ENCODE assay signal across 8 cellular contexts in the genomic region with DNA sequence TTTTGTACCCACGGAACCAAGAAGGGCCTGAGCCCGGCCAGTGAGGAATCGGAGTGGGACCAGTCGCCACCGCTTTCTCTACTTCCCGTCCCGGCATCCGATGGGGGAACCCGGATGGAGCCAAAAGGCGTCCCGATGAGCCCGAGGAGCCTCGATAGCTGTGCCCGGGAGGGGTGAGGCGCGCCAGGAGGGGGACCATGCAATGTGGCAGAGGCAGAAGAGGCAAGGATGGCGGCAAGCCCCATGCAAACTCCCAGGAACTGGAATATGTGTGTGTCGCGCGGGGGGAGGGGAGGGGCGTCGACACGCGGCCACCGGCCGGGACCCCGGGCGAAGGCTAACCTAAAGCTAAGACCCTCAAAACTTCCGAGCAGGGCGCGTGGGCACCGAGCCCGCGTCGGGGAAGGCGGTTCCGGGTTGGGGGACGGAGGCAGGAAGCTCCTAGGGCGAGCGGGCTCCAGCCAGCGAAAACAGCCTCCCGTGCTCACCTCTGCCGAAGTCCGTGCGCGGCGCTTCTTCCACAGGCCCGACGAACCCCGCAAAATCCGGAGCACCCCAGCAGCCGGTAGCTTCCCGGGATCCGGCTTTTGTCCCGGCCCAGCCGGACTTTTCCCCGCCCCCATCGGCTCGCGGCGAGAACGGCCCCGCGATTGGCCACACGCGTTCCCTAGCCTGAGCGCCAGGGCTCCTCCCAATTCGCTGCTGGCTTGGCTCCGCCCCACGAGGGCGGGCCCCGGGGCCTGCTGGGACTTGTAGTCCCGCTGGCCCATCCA. TPM values are rescaled to one million over a fixed set of nuclear protein-coding genes. Genes with fewer than 3 reads are reported as not detected.
DNase-seq lines count a peak whose midpoint lies in the region; ATAC-seq, FAIRE-seq and TF ChIP-seq lines count a peak whose summit lies in the region.

A gene (minus strand): TSS at position 560 of the 773 bp plus-strand sequence. CDS start 5,078 bp downstream, outside the sequence.

- H3K36me3 Mint-ChIP-seq in Caco-2 (ENCODE audit: insufficient read depth, unreplicated experiment) = peaks cover 51% of the 10 kb centered on the region

- H3K36me3 ChIP-seq in Caco-2 (ENCODE audit: control insufficient read depth, insufficient read depth, low read length) = no peaks in the 10 kb centered on the region
- peaks cover 11% of the 10 kb centered on the region for H3K36me3 ChIP-seq in HUES6 (ENCODE audit: control insufficient read depth, insufficient read depth, low read length)
- peaks cover 17% of the 10 kb centered on the region for H3K36me3 ChIP-seq in OCI-LY3 (replicated peaks; ENCODE audit: low read depth, low read length)
- H3K36me3 ChIP-seq in endothelial cell of umbilical vein (ENCODE audit: control insufficient read depth in 2 of 2, extremely low read depth in 1 of 2, insufficient read depth in 2 of 2, low read length in 2 of 2) = peaks cover 0 to under 1% of the 10 kb centered on the region in 2 experiments

- H3K27ac ChIP-seq in HUES6 (ENCODE audit: low read depth, low read length) (peak within 1 kb of the TSS; percentile 90), OCI-LY3 (ENCODE audit: low read length) (peak within 1 kb of the TSS; percentile 73), endothelial cell of umbilical vein (ENCODE audit: insufficient read depth, low read depth, low read length) (peak within 1 kb of the TSS; percentile 76)

- peak within 1 kb of the TSS; percentile 66 for H3K4me3 ChIP-seq in Caco-2 (ENCODE audit: low read depth, low read length)
- H3K4me3 ChIP-seq in HUES6 (ENCODE audit: low read depth, low read length) = peak within 1 kb of the TSS; percentile 93
- H3K4me3 ChIP-seq in OCI-LY3 (ENCODE audit: low read length) = peak within 1 kb of the TSS; percentile 97
- H3K4me3 ChIP-seq in endothelial cell of umbilical vein (replicated peaks in 1 of 3; ENCODE audit: insufficient read depth in 1 of 3, low read depth in 1 of 3, low read length in 3 of 3) = peak within 1 kb of the TSS; percentile 41 to 88 (median 85)
- H3K4me3 ChIP-seq in mononuclear cell (ENCODE audit: low read length) = peak within 1 kb of the TSS; percentile 82

- H3K9me3 Mint-ChIP-seq in Caco-2 (ENCODE audit: unreplicated experiment) = no peaks in the 10 kb centered on the region

- POLR2A ChIA-PET in Caco-2 (lab: Charles Lee) = interaction anchor here (0.6 to 2.8 kb wide), 9 partner anchors 11 to 691 kb away, joined by 3 to 31 read pairs (median 4); a partner anchor contains a TSS
- POLR2A ChIA-PET in endothelial cell of umbilical vein (lab: Charles Lee) = interaction anchor here (0.6 to 1.1 kb wide), 4 partner anchors 11 to 41 kb away, joined by 3 to 6 read pairs (median 3); a partner anchor contains a TSS

- TSS peak; percentile 46 for BruUV-seq in Caco-2 (replicated peaks; lab: Mats Ljungman, UMichigan)
- TSS peak; percentile 51 for BruUV-seq in endothelial cell of umbilical vein (replicated peaks; lab: Mats Ljungman, UMichigan)

- dilution Hi-C loops in endothelial cell of umbilical vein (cut with MboI; ENCODE audit: extremely low pct_ligation_motif_present, low sequenced_read_pairs) = no loop called here

- H2AFZ ChIP-seq in OCI-LY3 (ENCODE audit: low read depth, low read length) = peak within 1 kb of the TSS; percentile 85
- peak within 1 kb of the TSS; percentile 88 for H2AFZ ChIP-seq in endothelial cell of umbilical vein (ENCODE audit: low read depth, low read length)

- peak; percentile 98 to 100 for DNase-seq in Caco-2
- peak; percentile 94 for DNase-seq in activated T-cell treated with anti-CD3 and anti-CD28 coated beads for 1 hour (ENCODE audit: low read depth)
- DNase-seq in endothelial cell of umbilical vein (ENCODE audit: low read depth, low spot score) = peak; percentile 96
- DNase-seq in stimulated activated CD8-positive, alpha-beta memory T cell treated with anti-CD3 and anti-CD28 coated beads, Interleukin-4, amount 100 ng/mL, for 1 hour (ENCODE audit: low read depth in 2 of 2, low spot score in 1 of 2) = peak; percentile 85 to 90

- peak within 1 kb of the TSS; percentile 98 for H3K9ac ChIP-seq in HUES6 (ENCODE audit: low read length)
- H3K9ac ChIP-seq in OCI-LY3 (ENCODE audit: low read length) = peak within 1 kb of the TSS; percentile 98
- peak within 1 kb of the TSS; percentile 80 for H3K9ac ChIP-seq in endothelial cell of umbilical vein (replicated peaks; ENCODE audit: extremely low read depth, insufficient read depth, low read length)

- H4K20me1 ChIP-seq in OCI-LY3 (ENCODE audit: insufficient read depth, low read length) (peaks cover 37% of the 10 kb centered on the region), endothelial cell of umbilical vein (replicated peaks; ENCODE audit: control insufficient read depth, extremely low read depth, insufficient read depth, low read length) (no peaks in the 10 kb centered on the region)

- no peaks in the 10 kb centered on the region for H3K9me3 ChIP-seq in Caco-2
- H3K9me3 ChIP-seq in HUES6 (ENCODE audit: control insufficient read depth, insufficient read depth, low read depth, low read length) = no peaks in the 10 kb centered on the region
- H3K9me3 ChIP-seq in OCI-LY3 (ENCODE audit: insufficient read depth, low read length) = no peaks in the 10 kb centered on the region
- no peaks in the 10 kb centered on the region for H3K9me3 ChIP-seq in endothelial cell of umbilical vein (replicated peaks; ENCODE audit: control insufficient read depth, insufficient read depth, low read length)
- no peaks in the 10 kb centered on the region for H3K9me3 ChIP-seq in mononuclear cell (ENCODE audit: low read depth, low read length)

- H3K4me1 ChIP-seq in Caco-2 = peaks cover 46% of the 10 kb centered on the region
- H3K4me1 ChIP-seq in HUES6 (ENCODE audit: control insufficient read depth, insufficient read depth, low read length) = peaks cover 44% of the 10 kb centered on the region
- H3K4me1 ChIP-seq in OCI-LY3 (ENCODE audit: low read length) = peaks cover 16% of the 10 kb centered on the region
- peaks cover 20% of the 10 kb centered on the region for H3K4me1 ChIP-seq in endothelial cell of umbilical vein (ENCODE audit: control insufficient read depth, extremely low read depth, insufficient read depth, low read length)
- H3K4me1 ChIP-seq in mononuclear cell (ENCODE audit: insufficient read depth, low read length) = peaks cover 36% of the 10 kb centered on the region

- no peaks in the 10 kb centered on the region for H3K27me3 ChIP-seq in Caco-2 (replicated peaks; ENCODE audit: control insufficient read depth, insufficient read depth, low read length)
- no peaks in the 10 kb centered on the region for H3K27me3 ChIP-seq in HUES6 (ENCODE audit: control insufficient read depth, insufficient read depth, low read length)
- H3K27me3 ChIP-seq in OCI-LY3 (ENCODE audit: low read depth, low read length) = no peaks in the 10 kb centered on the region
- H3K27me3 ChIP-seq in endothelial cell of umbilical vein (ENCODE audit: control insufficient read depth in 2 of 2, insufficient read depth in 2 of 2, low read length in 2 of 2) = no peaks in the 10 kb centered on the region
- no peaks in the 10 kb centered on the region for H3K27me3 ChIP-seq in mononuclear cell (ENCODE audit: insufficient read depth, low read length)

- H3K27me3 Mint-ChIP-seq in Caco-2 (ENCODE audit: insufficient read depth, unreplicated experiment) = no peaks in the 10 kb centered on the region

- peak; percentile 87 for ATAC-seq in GM21390 (IDR thresholded peaks at IDR 0.05; ENCODE audit: unreplicated experiment)

- no peak for TF ChIP-seq CTCF in Caco-2 (IDR thresholded peaks at IDR 0.05; ENCODE audit: insufficient read depth in 1 of 2, low read depth in 1 of 2, low read length in 1 of 2, severe bottlenecking in 1 of 2, unreplicated experiment in 1 of 2)
- no peak for TF ChIP-seq CTCF in OCI-LY3 (IDR thresholded peaks at IDR 0.05; ENCODE audit: low read depth, low read length)
- no peak for TF ChIP-seq CTCF in endothelial cell of umbilical vein (IDR thresholded peaks at IDR 0.05; ENCODE audit: extremely low read depth in 1 of 2, insufficient read depth in 1 of 2, low read depth in 1 of 2, low read length in 2 of 2)

- peak within 1 kb of the TSS; percentile 94 for H3K4me3 Mint-ChIP-seq in Caco-2 (ENCODE audit: unreplicated experiment)

- TF ChIP-seq POLR2A in endothelial cell of umbilical vein (IDR thresholded peaks at IDR 0.05; ENCODE audit: low read depth, low read length) = peak; percentile 97

- intact Hi-C loops in Caco-2 (cut with micrococcal nuclease; ENCODE audit: unreplicated experiment) (loop anchor here (1.0 to 2.0 kb wide), 3 partner anchors 12 to 100 kb away; a partner anchor contains a TSS), endothelial cell of umbilical vein (cut with micrococcal nuclease) (loop anchor here (1.0 kb wide), 2 partner anchors 12 to 41 kb away; a partner anchor contains a TSS)

- peak; percentile 98 for FAIRE-seq in endothelial cell of umbilical vein (lab: Jason Lieb, UNC)

- H3K27ac Mint-ChIP-seq in Caco-2 (ENCODE audit: unreplicated experiment) = peak within 1 kb of the TSS; percentile 79

- H3K4me2 ChIP-seq in OCI-LY3 (ENCODE audit: low read length) = peak within 1 kb of the TSS; percentile 95
- H3K4me2 ChIP-seq in endothelial cell of umbilical vein (ENCODE audit: insufficient read depth, low read length) = peak within 1 kb of the TSS; percentile 86

- no peaks in the 10 kb centered on the region for H3K9me1 ChIP-seq in endothelial cell of umbilical vein (replicated peaks; ENCODE audit: control insufficient read depth, extremely low read depth, insufficient read depth, low read length)

- peaks cover 34% of the 10 kb centered on the region for H3K4me1 Mint-ChIP-seq in Caco-2 (ENCODE audit: low read depth, unreplicated experiment)

- H3K79me2 ChIP-seq in OCI-LY3 (ENCODE audit: low read length) (peaks cover 52% of the 10 kb centered on the region), endothelial cell of umbilical vein (ENCODE audit: control insufficient read depth, insufficient read depth, low read length) (peaks cover 52% of the 10 kb centered on the region)

- CTCF ChIA-PET in Caco-2 (lab: Charles Lee) (interaction anchor here (1.2 to 3.6 kb wide), 5 partner anchors 11 to 132 kb away, joined by 5 to 28 read pairs (median 7); a partner anchor contains a TSS), endothelial cell of umbilical vein (lab: Charles Lee) (interaction anchor here (1.0 to 3.3 kb wide), 6 partner anchors 12 to 48 kb away, joined by 3 to 26 read pairs (median 4); a partner anchor contains a TSS)

TF ChIP-seq in endothelial cell of umbilical vein, 7 proteins besides CTCF, POLR2A, EP300 and RAD21 (continues in another document):
- TF ChIP-seq FOS (IDR thresholded peaks at IDR 0.05; ENCODE audit: borderline replicate concordance, insufficient read depth, low read length) (no peak), MYC (IDR thresholded peaks at IDR 0.05; ENCODE audit: low read depth, low read length) (no peak)

RNA-seq across cellular contexts. Expression of the gene that starts here (rescaled TPM):
- total RNA-seq in Caco-2 (2022) = 246 and 252 TPM in 2 replicates
- total RNA-seq in endothelial cell of umbilical vein = 324 and 329 TPM in 2 replicates
- 174 and 176 TPM in 2 replicates for polyA plus RNA-seq in endothelial cell of umbilical vein
- polyA plus RNA-seq in endothelial cell of umbilical vein (2011; cell fraction: cytosol; rRNA removed) = 178 and 181 TPM in 2 replicates
- polyA plus RNA-seq in endothelial cell of umbilical vein (2011; cell fraction: nucleus; rRNA removed) = 233 and 236 TPM in 2 replicates
- polyA plus RNA-seq in endothelial cell of umbilical vein (2012) = 192 and 195 TPM in 2 replicates
- 400 and 417 TPM in 2 replicates for polyA minus RNA-seq in endothelial cell of umbilical vein
- 189 TPM for polyA minus RNA-seq in endothelial cell of umbilical vein (2011; cell fraction: cytosol; rRNA and poly(A)+ RNA removed)
- polyA minus RNA-seq in endothelial cell of umbilical vein (2011; cell fraction: nucleus; rRNA and poly(A)+ RNA removed) = 122 and 125 TPM in 2 replicates
- 23.8 TPM for total RNA-seq in mononuclear cell

Comparison
In these comparisons a context has a peak if more than half of its experiments do, and no peak if none do; other contexts are left out.
1. Peak in every context shown above with its lines: DNase-seq, ATAC-seq, H3K4me3 ChIP-seq and H3K27ac ChIP-seq.